ENCODE assay signal across 8 cellular contexts in the genomic region with DNA sequence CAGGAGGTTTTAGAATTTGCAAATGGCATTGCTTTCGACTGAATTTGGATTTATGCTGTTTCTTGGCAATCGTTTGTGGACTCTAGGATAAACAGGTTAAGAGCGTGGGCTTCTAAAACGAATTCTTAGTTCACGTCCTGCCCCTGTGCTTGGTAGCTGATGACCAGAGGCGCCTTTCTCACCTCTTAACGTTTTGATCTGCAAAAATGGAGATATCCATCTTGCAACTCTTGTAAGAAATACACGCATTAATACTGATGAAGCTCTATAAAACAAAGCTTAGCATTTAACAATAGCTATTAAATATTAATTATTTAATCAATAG. TPM values are rescaled to one million over a fixed set of nuclear protein-coding genes. Genes with fewer than 3 reads are reported as not detected.
DNase-seq lines count a peak whose midpoint lies in the region; ATAC-seq and TF ChIP-seq lines count a peak whose summit lies in the region.

No MANE protein-coding gene starts in this region.

- H3K27me3 ChIP-seq in iPS-18a (ENCODE audit: control insufficient read depth, insufficient read depth, low read length): no peaks in the 10 kb centered on the region
- H3K27me3 ChIP-seq in stomach: no peaks in the 10 kb centered on the region

- DNase-seq in NCI-H146 treated with DMSO at 0.1 percent for 48 hours (lab: John Stamatoyannopoulos, UW; ENCODE audit: unreplicated experiment) (peak; percentile 44), NCI-H146 (lab: John Stamatoyannopoulos, UW) (no peak), stomach (no peak), SKM-1 treated with dmso at 0.1 percent for 144 hours (lab: John Stamatoyannopoulos, UW; ENCODE audit: unreplicated experiment) (no peak)
- no peak for DNase-seq in activated CD8-positive, alpha-beta T cell treated with anti-CD3 and anti-CD28 coated beads for 36 hours
- no peak for DNase-seq in stimulated activated CD8-positive, alpha-beta memory T cell treated with anti-CD3 and anti-CD28 coated beads, Interleukin-4, amount 100 ng/mL, for 48 hours

- no peaks in the 10 kb centered on the region for H3K9me3 Mint-ChIP-seq in activated CD8-positive, alpha-beta T cell treated with anti-CD3 and anti-CD28 coated beads for 36 hours

- peaks cover 4% of the 10 kb centered on the region for H3K4me1 ChIP-seq in iPS-18a (ENCODE audit: control insufficient read depth, low read depth, low read length)
- peaks cover 0 to 54% (median 31%) of the 10 kb centered on the region in 4 donors for H3K4me1 ChIP-seq in stomach

- H3K4me1 Mint-ChIP-seq in activated CD8-positive, alpha-beta T cell treated with anti-CD3 and anti-CD28 coated beads for 36 hours (ENCODE audit: low read depth): peaks cover 18% of the 10 kb centered on the region

- POLR2A ChIA-PET in activated CD8-positive, alpha-beta T cell treated with anti-CD3 and anti-CD28 coated beads for 36 hours (lab: Charles Lee): interaction anchor here (1.0 to 1.8 kb wide), 3 partner anchors 83 to 309 kb away, joined by 3 to 7 read pairs (median 3); no protein-coding TSS in a partner anchor

- peak overlapping the region; percentile 13 for H3K27ac Mint-ChIP-seq in activated CD8-positive, alpha-beta T cell treated with anti-CD3 and anti-CD28 coated beads for 36 hours

- TF ChIP-seq POLR2A in stomach (IDR thresholded peaks at IDR 0.05): no peak

- CTCF ChIA-PET in activated CD8-positive, alpha-beta T cell treated with anti-CD3 and anti-CD28 coated beads for 36 hours (lab: Charles Lee): interaction anchor here (1.1 to 5.2 kb wide), 7 partner anchors 9 to 193 kb away, joined by 3 to 46 read pairs (median 5); no protein-coding TSS in a partner anchor

- 22 to 37% (median 22%) methylated on average over 8 of the region's 8 CpGs for WGBS in stomach, 5 donors

- no peak for ATAC-seq in activated CD8-positive, alpha-beta T cell treated with anti-CD3 and anti-CD28 coated beads for 36 hours
- ATAC-seq in GM19035 (IDR thresholded peaks at IDR 0.05; ENCODE audit: unreplicated experiment): no peak

- peak overlapping the region; percentile 81 for H3K4me3 Mint-ChIP-seq in activated CD8-positive, alpha-beta T cell treated with anti-CD3 and anti-CD28 coated beads for 36 hours

- TF ChIP-seq CTCF in activated CD8-positive, alpha-beta T cell treated with anti-CD3 and anti-CD28 coated beads for 36 hours (IDR thresholded peaks at IDR 0.05): no peak
- no peak for TF ChIP-seq CTCF in stomach (IDR thresholded peaks at IDR 0.05)

- H3K36me3 ChIP-seq in iPS-18a (ENCODE audit: control insufficient read depth, low read depth, low read length) (no peaks in the 10 kb centered on the region), stomach (peaks cover 0 to 3% (median 0%) of the 10 kb centered on the region in 4 donors)

- H3K36me3 Mint-ChIP-seq in activated CD8-positive, alpha-beta T cell treated with anti-CD3 and anti-CD28 coated beads for 36 hours (ENCODE audit: low read depth): no peaks in the 10 kb centered on the region

- H3K4me3 ChIP-seq in iPS-18a (ENCODE audit: low read length) (peak overlapping the region; percentile 95), stomach (peak overlapping the region; percentile 73 to 91 (median 85))

- H3K9ac ChIP-seq in iPS-18a (ENCODE audit: low read length): peak overlapping the region; percentile 78

- no peak for TF ChIP-seq EP300 in stomach (IDR thresholded peaks at IDR 0.05)

- intact Hi-C loops in activated CD8-positive, alpha-beta T cell treated with anti-CD3 and anti-CD28 coated beads for 36 hours (cut with micrococcal nuclease): no loop called here
- intact Hi-C loops in stomach (cut with DNase I; ENCODE audit: low total_unique reads): no loop called here

- H3K27ac ChIP-seq in iPS-18a (ENCODE audit: low read length) (no peak overlapping the region), stomach (peak overlapping the region in 4 of 5 donors; percentile 85 to 96 (median 92))

- H3K9me3 ChIP-seq in iPS-18a (ENCODE audit: control insufficient read depth, low read depth, low read length) (no peaks in the 10 kb centered on the region), stomach (no peaks in the 10 kb centered on the region)

- H3K27me3 Mint-ChIP-seq in activated CD8-positive, alpha-beta T cell treated with anti-CD3 and anti-CD28 coated beads for 36 hours: no peaks in the 10 kb centered on the region

RNA-seq across cellular contexts. Expression of a gene that starts 0.6 kb away (rescaled TPM):
- total RNA-seq in activated CD8-positive, alpha-beta T cell treated with anti-CD3 and anti-CD28 coated beads for 36 hours: 1 to 10 TPM; 8.6 to 9.0 TPM
- total RNA-seq in stomach: 10 to 100 TPM in 1 of 5 donors, 1 to 10 TPM in 4; 1.2 to 24.2 (median 5.9) TPM
- 1 to 10 TPM; 1.4 to 3.1 (median 2.1) TPM for polyA plus RNA-seq in stomach
